8 cellular contexts compared by ENCODE assay signal in the genomic region with DNA sequence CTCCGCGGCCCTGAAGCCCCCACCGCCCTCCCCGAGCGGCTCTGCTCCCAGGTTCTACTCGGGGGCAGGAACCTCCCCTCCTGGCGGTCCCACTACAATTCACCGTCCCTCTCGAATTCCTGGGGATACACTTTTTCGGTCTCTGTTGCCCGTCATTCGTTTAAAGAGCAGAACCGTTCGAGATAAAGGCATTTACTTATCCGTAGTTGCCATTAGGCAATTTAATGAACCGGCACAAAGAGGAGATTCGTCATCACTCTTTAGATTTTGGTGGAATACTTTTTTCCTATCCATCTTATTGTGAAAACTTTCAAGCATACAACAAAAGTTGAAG. TPM values are rescaled to one million over a fixed set of nuclear protein-coding genes. Genes with fewer than 3 reads are reported as not detected.
DNase-seq lines count a peak whose midpoint lies in the region; ATAC-seq and TF ChIP-seq lines count a peak whose summit lies in the region.

No MANE protein-coding gene starts in this region.

- no peak for DNase-seq in A673 (ENCODE audit: low spot score)
- no peak for DNase-seq in HAP-1 (ENCODE audit: low spot score in 2 of 2)
- peak; percentile 13 for DNase-seq in adipocyte (ENCODE audit: low read depth)
- DNase-seq in right lobe of liver, result no peak
- DNase-seq in posterior cingulate gyrus, result no peak

- ATAC-seq in right lobe of liver (peak in 3 of 4 donors; percentile 3 to 6 (median 3)), GM18502 (IDR thresholded peaks at IDR 0.05; ENCODE audit: poor library complexity, unreplicated experiment) (no peak), HG03139 (IDR thresholded peaks at IDR 0.05; ENCODE audit: unreplicated experiment) (no peak), HG03196 (IDR thresholded peaks at IDR 0.05; ENCODE audit: unreplicated experiment) (no peak)

- H3K4me3 ChIP-seq in A673 (ENCODE audit: low read depth, low read length, poor library complexity, severe bottlenecking), result peak overlapping the region; percentile 59
- peak overlapping the region; percentile 69 for H3K4me3 ChIP-seq in HAP-1
- H3K4me3 ChIP-seq in adipocyte (ENCODE audit: low read length), result no peak overlapping the region
- peak overlapping the region; percentile 69 to 74 (median 73) for H3K4me3 ChIP-seq in right lobe of liver

- WGBS in right lobe of liver (ENCODE audit: insufficient coverage, low coverage, low lambda C conversion rate, missing lambda C conversion rate), result 2% methylated on average over 8 of the region's 17 CpGs

- POLR2A ChIA-PET in A673 (lab: Charles Lee; ENCODE audit: low non-redundant PET), result no interaction called here

- TF ChIP-seq CTCF in A673 (conservative IDR thresholded peaks at IDR 0.05; ENCODE audit: low read depth, low read length) (no peak), right lobe of liver (IDR thresholded peaks at IDR 0.05) (no peak)

- intact Hi-C loops in A673 (cut with micrococcal nuclease; ENCODE audit: unreplicated experiment), result loop anchor here (5.0 kb wide), 2 partner anchors 408 to 528 kb away; no protein-coding TSS in a partner anchor
- intact Hi-C loops in right lobe of liver (cut with DNase I), result no loop called here
- intact Hi-C loops in posterior cingulate gyrus (cut with DNase I), result loop anchor here (5.0 kb wide), 2 partner anchors 408 to 633 kb away; no protein-coding TSS in a partner anchor

- BruUV-seq in A673 (replicated peaks; lab: Mats Ljungman, UMichigan), result no TSS peak

- CTCF ChIA-PET in A673 (lab: Charles Lee), result no interaction called here

- H3K36me3 ChIP-seq in A673 (ENCODE audit: insufficient read depth, low read length, poor library complexity, severe bottlenecking) (no peaks in the 10 kb centered on the region), HAP-1 (replicated peaks) (0 out of 2 replicates have a peak, but pooled peaks cover 3% of the 10 kb centered on the region), adipocyte (ENCODE audit: control insufficient read depth, insufficient read depth, low read length, severe bottlenecking) (no peaks in the 10 kb centered on the region), right lobe of liver (no peaks in the 10 kb centered on the region)

- H3K27ac ChIP-seq in A673 (ENCODE audit: low read depth, low read length, poor library complexity, severe bottlenecking), result no peak overlapping the region
- peak overlapping the region; percentile 43 to 76 (median 74) for H3K27ac ChIP-seq in right lobe of liver

- H3K27me3 ChIP-seq in A673 (replicated peaks; ENCODE audit: insufficient read depth, low read depth, low read length, poor library complexity), result peaks cover 57% of the 10 kb centered on the region
- H3K27me3 ChIP-seq in HAP-1 (ENCODE audit: low read depth), result no peaks in the 10 kb centered on the region
- peaks cover 45% of the 10 kb centered on the region for H3K27me3 ChIP-seq in adipocyte (replicated peaks; ENCODE audit: control insufficient read depth, insufficient read depth, low read length)
- H3K27me3 ChIP-seq in right lobe of liver, result peaks cover 0 to 14% of the 10 kb centered on the region in 2 donors

- in situ Hi-C loops in HAP-1 (cut with MboI; ENCODE audit: low sequenced_read_pairs), result loop anchor here (25.0 kb wide), 2 partner anchors 413 to 638 kb away; a partner anchor contains a TSS

- no peak for TF ChIP-seq POLR2A in right lobe of liver (IDR thresholded peaks at IDR 0.05)

- H3K9ac ChIP-seq in adipocyte (ENCODE audit: low read length), result no peak overlapping the region

- H3K9me3 ChIP-seq in A673 (ENCODE audit: low read depth, low read length, poor library complexity, severe bottlenecking), result no peaks in the 10 kb centered on the region
- no peaks in the 10 kb centered on the region for H3K9me3 ChIP-seq in HAP-1
- no peaks in the 10 kb centered on the region for H3K9me3 ChIP-seq in adipocyte (ENCODE audit: control insufficient read depth, low read length)
- no peaks in the 10 kb centered on the region for H3K9me3 ChIP-seq in right lobe of liver

- H3K4me1 ChIP-seq in A673 (ENCODE audit: insufficient read depth, low read length, poor library complexity, severe bottlenecking), result peaks cover 9% of the 10 kb centered on the region
- H3K4me1 ChIP-seq in HAP-1, result peaks cover 11% of the 10 kb centered on the region
- H3K4me1 ChIP-seq in adipocyte (ENCODE audit: control insufficient read depth, insufficient read depth, low read length), result peaks cover 8% of the 10 kb centered on the region
- H3K4me1 ChIP-seq in right lobe of liver, result peaks cover 0 to 13% (median 6%) of the 10 kb centered on the region in 4 donors

RNA-seq across cellular contexts. Expression of a gene that starts 1.1 kb away (rescaled TPM):
- total RNA-seq in A673 (2021), result 10.2 and 12.2 TPM in 2 replicates
- total RNA-seq in right lobe of liver, result 100 to 1,000 TPM in 2 of 6 experiments, 10 to 100 TPM in 2, 1 to 10 TPM in 2; 7.1 to 140 (median 55.5) TPM

RNA-seq across cellular contexts. Expression of a gene that starts 52.3 kb away (rescaled TPM):
- total RNA-seq in A673 (2021), result 22.6 and 22.8 TPM in 2 replicates
- total RNA-seq in right lobe of liver, result 10 to 100 TPM in 5 of 6 experiments, 1 to 10 TPM in 1; 9.8 to 17.6 (median 12.9) TPM

Comparison
In these comparisons a context has a peak if more than half of its experiments do, and no peak if none do; other contexts are left out.
1. ATAC-seq: peak in right lobe of liver (3 of 4); none in GM18502 (single experiment), HG03139 (single experiment) and HG03196 (single experiment).
2. intact Hi-C loops: an anchor here in A673 (5.0 kb wide) and posterior cingulate gyrus (5.0 kb wide); none called in right lobe of liver.